ENCODE assay signal across 2 cellular contexts in genomic region chr3:148036331-148036881, GRCh38.
A peak's percentile ranks its signal among the peaks of the same experiment; 100 is the strongest.
TF ChIP-seq lines count a peak whose summit lies in the region.

No MANE protein-coding gene starts in this region.

TF ChIP-seq in IMR-90, 13 proteins besides CTCF, POLR2A, EP300 and RAD21:
- no peak for TF ChIP-seq RCOR1 (IDR thresholded peaks at IDR 0.05; ENCODE audit: insufficient replicate concordance, low read length)
- TF ChIP-seq, protein P1, sequence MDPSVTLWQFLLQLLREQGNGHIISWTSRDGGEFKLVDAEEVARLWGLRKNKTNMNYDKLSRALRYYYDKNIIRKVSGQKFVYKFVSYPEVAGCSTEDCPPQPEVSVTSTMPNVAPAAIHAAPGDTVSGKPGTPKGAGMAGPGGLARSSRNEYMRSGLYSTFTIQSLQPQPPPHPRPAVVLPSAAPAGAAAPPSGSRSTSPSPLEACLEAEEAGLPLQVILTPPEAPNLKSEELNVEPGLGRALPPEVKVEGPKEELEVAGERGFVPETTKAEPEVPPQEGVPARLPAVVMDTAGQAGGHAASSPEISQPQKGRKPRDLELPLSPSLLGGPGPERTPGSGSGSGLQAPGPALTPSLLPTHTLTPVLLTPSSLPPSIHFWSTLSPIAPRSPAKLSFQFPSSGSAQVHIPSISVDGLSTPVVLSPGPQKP (IDR thresholded peaks at IDR 0.05; ENCODE audit: borderline replicate concordance, low read depth, low read length): no peak
- TF ChIP-seq MXI1 (IDR thresholded peaks at IDR 0.05; ENCODE audit: borderline replicate concordance, low read depth, low read length): no peak

TF ChIP-seq in SK-N-SH, 30 proteins besides CTCF, POLR2A, EP300 and RAD21 (continued from another document):
- peak; percentile 40; the same call in 1 of the 2 replicates for TF ChIP-seq FOSL2 (IDR thresholded peaks at IDR 0.05; ENCODE audit: borderline replicate concordance, low read depth)
- TF ChIP-seq, protein P2, sequence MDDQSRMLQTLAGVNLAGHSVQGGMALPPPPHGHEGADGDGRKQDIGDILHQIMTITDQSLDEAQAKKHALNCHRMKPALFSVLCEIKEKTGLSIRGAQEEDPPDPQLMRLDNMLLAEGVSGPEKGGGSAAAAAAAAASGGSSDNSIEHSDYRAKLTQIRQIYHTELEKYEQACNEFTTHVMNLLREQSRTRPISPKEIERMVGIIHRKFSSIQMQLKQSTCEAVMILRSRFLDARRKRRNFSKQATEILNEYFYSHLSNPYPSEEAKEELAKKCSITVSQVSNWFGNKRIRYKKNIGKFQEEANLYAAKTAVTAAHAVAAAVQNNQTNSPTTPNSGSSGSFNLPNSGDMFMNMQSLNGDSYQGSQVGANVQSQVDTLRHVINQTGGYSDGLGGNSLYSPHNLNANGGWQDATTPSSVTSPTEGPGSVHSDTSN (IDR thresholded peaks at IDR 0.05): 0 out of 2 replicates have a peak, but pooled peaks have one; percentile 16
- no peak for TF ChIP-seq RFX5 (IDR thresholded peaks at IDR 0.05; ENCODE audit: low read length)
